8 cellular contexts compared by ENCODE assay signal in genomic region chr14:49977126-49977841, GRCh38.
DNase-seq lines count a peak whose midpoint lies in the region; ATAC-seq, FAIRE-seq and TF ChIP-seq lines count a peak whose summit lies in the region.

No MANE protein-coding gene starts in this region.

- H3K79me2 ChIP-seq in OCI-LY7 (ENCODE audit: insufficient read depth, low read depth, low read length): peaks cover 56% of the 10 kb centered on the region; the same call in 1 of the 2 replicates
- no peaks in the 10 kb centered on the region for H3K79me2 ChIP-seq in GM12878 (ENCODE audit: control insufficient read depth, insufficient read depth, low read length)

- SMC1A ChIA-PET in GM12878 (lab: Charles Lee; ENCODE audit: uncharacterized antibody, unreplicated experiment): interaction anchor here (0.6 to 7.7 kb wide), 13 partner anchors 9 to 110 kb away, joined by 3 to 133 read pairs (median 5); no protein-coding TSS in a partner anchor

- H3K4me1 ChIP-seq in OCI-LY7 (ENCODE audit: insufficient read depth, low read length, poor library complexity, severe bottlenecking) (peaks cover 82% of the 10 kb centered on the region), GM12878 (ENCODE audit: control insufficient read depth, insufficient read depth, low read length) (peaks cover 33% of the 10 kb centered on the region), upper lobe of right lung (peaks cover 29% of the 10 kb centered on the region), left ventricle myocardium inferior (peaks cover 20% of the 10 kb centered on the region)

- in situ Hi-C loops in GM12878 (cut with MboI): no loop called here

- peak overlapping the region; percentile 93 for H3K4me2 ChIP-seq in OCI-LY7 (ENCODE audit: low read length)
- peak overlapping the region; percentile 72 for H3K4me2 ChIP-seq in GM12878 (ENCODE audit: control insufficient read depth, insufficient read depth)

- H3K9me3 ChIP-seq in OCI-LY7 (ENCODE audit: low read length): no peaks in the 10 kb centered on the region
- H3K9me3 ChIP-seq in GM12878 (replicated peaks; ENCODE audit: control insufficient read depth, insufficient read depth, low read length): no peaks in the 10 kb centered on the region
- no peaks in the 10 kb centered on the region for H3K9me3 ChIP-seq in upper lobe of right lung
- H3K9me3 ChIP-seq in left ventricle myocardium inferior (replicated peaks): no peaks in the 10 kb centered on the region

- H3K9me3 Mint-ChIP-seq in chondrocyte (ENCODE audit: low read depth): no peaks in the 10 kb centered on the region

- H3K4me3 Mint-ChIP-seq in chondrocyte (ENCODE audit: unreplicated experiment): no peak overlapping the region

- peaks cover 20% of the 10 kb centered on the region for H3K36me3 ChIP-seq in OCI-LY7 (ENCODE audit: insufficient read depth, low read length)
- no peaks in the 10 kb centered on the region for H3K36me3 ChIP-seq in GM12878 (ENCODE audit: control insufficient read depth in 2 of 2, insufficient read depth in 2 of 2, low read length in 1 of 2)
- no peaks in the 10 kb centered on the region for H3K36me3 ChIP-seq in upper lobe of right lung
- no peaks in the 10 kb centered on the region for H3K36me3 ChIP-seq in left ventricle myocardium inferior

- H4K20me1 ChIP-seq in OCI-LY7 (ENCODE audit: insufficient read depth, low read length): no peaks in the 10 kb centered on the region
- no peaks in the 10 kb centered on the region for H4K20me1 ChIP-seq in GM12878 (ENCODE audit: control insufficient read depth, insufficient read depth)

- RAD21 ChIA-PET in GM12878 (lab: Charles Lee; ENCODE audit: unreplicated experiment): interaction anchor here (0.7 to 3.8 kb wide), 11 partner anchors 13 to 114 kb away, joined by 3 to 27 read pairs (median 4); no protein-coding TSS in a partner anchor

- 7% methylated on average over 5 of the region's 5 CpGs for WGBS in GM12878 (ENCODE audit: insufficient coverage, insufficient replicate concordance, low lambda C conversion rate, missing lambda C conversion rate)

- CTCF ChIA-PET in OCI-LY7 (lab: Charles Lee; ENCODE audit: unreplicated experiment): interaction anchor here (0.9 to 1.9 kb wide), 4 partner anchors 15 to 208 kb away, joined by 3 to 8 read pairs (median 4); no protein-coding TSS in a partner anchor
- CTCF ChIA-PET in GM12878 (lab: Yijun Ruan, JAX): interaction anchor here (0.9 to 2.8 kb wide), 10 partner anchors 9 to 551 kb away, joined by 3 to 10 read pairs (median 4); no protein-coding TSS in a partner anchor
- CTCF ChIA-PET in HEK293T (lab: Yijun Ruan, JAX): no interaction called here

- peak overlapping the region; percentile 93 for H3K27ac ChIP-seq in OCI-LY7 (ENCODE audit: low read depth, low read length, poor library complexity, severe bottlenecking)
- H3K27ac ChIP-seq in GM12878 (ENCODE audit: control insufficient read depth, insufficient read depth): peak overlapping the region; percentile 77
- no peak overlapping the region for H3K27ac ChIP-seq in upper lobe of right lung
- no peak overlapping the region for H3K27ac ChIP-seq in left ventricle myocardium inferior (replicated peaks)

- intact Hi-C loops in OCI-LY7 (cut with micrococcal nuclease; ENCODE audit: unreplicated experiment) (loop anchor here (1.0 to 10.0 kb wide), 3 partner anchors 16 to 382 kb away; partner anchors contain the start of gene LRR1), GM12878 (cut with micrococcal nuclease; ENCODE audit: unreplicated experiment) (no loop called here), upper lobe of right lung (cut with DNase I) (no loop called here), left ventricle myocardium inferior (cut with micrococcal nuclease) (no loop called here)

- peak overlapping the region; percentile 36 for H3K9ac ChIP-seq in GM12878 (ENCODE audit: control insufficient read depth, insufficient read depth, low read length)

- TF ChIP-seq RAD21 in GM12878 (IDR thresholded peaks at IDR 0.05; ENCODE audit: insufficient read depth, low read depth, low read length): 0 out of 2 replicates have a peak, but pooled peaks have one; percentile 7

- no peak for TF ChIP-seq CTCF in OCI-LY7 (conservative IDR thresholded peaks at IDR 0.05; ENCODE audit: low read length)
- TF ChIP-seq CTCF in GM12878 (IDR thresholded peaks at IDR 0.05 in 2 of 3, conservative IDR thresholded peaks at IDR 0.05 in 1 of 3; ENCODE audit: control insufficient read depth in 2 of 3, extremely low read depth in 1 of 3, insufficient read depth in 1 of 3, low read depth in 3 of 3, low read length in 3 of 3): no peak
- TF ChIP-seq CTCF in upper lobe of right lung (IDR thresholded peaks at IDR 0.05): no peak
- no peak for TF ChIP-seq CTCF in chondrocyte (IDR thresholded peaks at IDR 0.05)
- TF ChIP-seq CTCF in left ventricle myocardium inferior (IDR thresholded peaks at IDR 0.05; ENCODE audit: borderline replicate concordance): no peak

- H3K4me3 ChIP-seq in OCI-LY7 (ENCODE audit: low read depth, low read length, poor library complexity, severe bottlenecking): peak overlapping the region; percentile 64
- H3K4me3 ChIP-seq in GM12878: peak overlapping the region; percentile 7; the same call in 1 of the 2 replicates
- H3K4me3 ChIP-seq in upper lobe of right lung: no peak overlapping the region
- no peak overlapping the region for H3K4me3 ChIP-seq in left ventricle myocardium inferior

- H2AFZ ChIP-seq in OCI-LY7 (ENCODE audit: low read length) (peak overlapping the region; percentile 66), GM12878 (ENCODE audit: control insufficient read depth, low read depth, low read length) (peak overlapping the region; percentile 89)

- H3K4me1 Mint-ChIP-seq in chondrocyte (ENCODE audit: low read depth): peaks cover 58% of the 10 kb centered on the region

- ATAC-seq in HG02642 (IDR thresholded peaks at IDR 0.05; ENCODE audit: poor library complexity, unreplicated experiment) (peak; percentile 83), GM12878 (peak; percentile 91), upper lobe of right lung (peak; percentile 44)

- no peaks in the 10 kb centered on the region for H3K9me2 ChIP-seq in OCI-LY7 (ENCODE audit: insufficient read depth, low read length)

- TSS peak; percentile 30 for BruUV-seq in OCI-LY7 (replicated peaks; lab: Mats Ljungman, UMichigan)
- TSS peak; percentile 55 for BruUV-seq in GM12878 (replicated peaks; lab: Mats Ljungman, UMichigan)

- H3K27me3 Mint-ChIP-seq in chondrocyte (ENCODE audit: low read depth): no peaks in the 10 kb centered on the region

- peak; percentile 58 for TF ChIP-seq POLR2A in GM12878 (IDR thresholded peaks at IDR 0.05; ENCODE audit: low read depth, low read length)

- H3K36me3 Mint-ChIP-seq in chondrocyte (ENCODE audit: low read depth): no peaks in the 10 kb centered on the region

- DNase-seq in GM18507 (ENCODE audit: extremely low spot score, insufficient read length, low read depth) (no peak), OCI-LY7 (ENCODE audit: low spot score) (peak; percentile 91), GM12878 (ENCODE audit: low read depth, low spot score) (no peak), upper lobe of right lung (no peak), chondrocyte (ENCODE audit: low spot score) (no peak), HEK293T (ENCODE audit: extremely low spot score) (no peak), left ventricle myocardium inferior (no peak)

- FAIRE-seq in GM18507 (lab: Jason Lieb, UNC): peak; percentile 77
- peak; percentile 93 for FAIRE-seq in GM12878 (lab: Jason Lieb, UNC)

- TF ChIP-seq EP300 in GM12878 (IDR thresholded peaks at IDR 0.05; ENCODE audit: borderline replicate concordance in 1 of 2, control insufficient read depth in 1 of 2, low read depth in 2 of 2, low read length in 2 of 2): no peak

- no peak overlapping the region for H3K27ac Mint-ChIP-seq in chondrocyte (ENCODE audit: unreplicated experiment)

- POLR2A ChIA-PET in OCI-LY7 (lab: Charles Lee) (interaction anchor here (0.6 to 11.5 kb wide), 26 partner anchors 10 to 295 kb away, joined by 3 to 261 read pairs (median 5); partner anchors contain the start of gene ARF6), GM12878 (lab: Charles Lee) (interaction anchor here (0.5 to 7.7 kb wide), 14 partner anchors 12 to 357 kb away, joined by 3 to 119 read pairs (median 4); partner anchors contain the start of gene RPL36AL), HEK293T (lab: Yijun Ruan, JAX) (no interaction called here)

- H3K27me3 ChIP-seq in GM12878 (replicated peaks in 1 of 2; ENCODE audit: control insufficient read depth in 2 of 2, insufficient read depth in 2 of 2, low read length in 1 of 2) (no peaks in the 10 kb centered on the region), upper lobe of right lung (no peaks in the 10 kb centered on the region), left ventricle myocardium inferior (ENCODE audit: low read depth) (no peaks in the 10 kb centered on the region)

TF ChIP-seq in GM12878, 131 proteins besides CTCF, POLR2A, EP300 and RAD21 (continues in another document):
- TF ChIP-seq YBX1 (IDR thresholded peaks at IDR 0.05) (no peak), SMAD5 (IDR thresholded peaks at IDR 0.05; ENCODE audit: low read depth) (no peak), RBBP5 (conservative IDR thresholded peaks at IDR 0.05) (no peak), SMAD1 (IDR thresholded peaks at IDR 0.05; ENCODE audit: low read depth, partially characterized antibody) (no peak), HDAC6 (IDR thresholded peaks at IDR 0.05; ENCODE audit: unreplicated experiment) (no peak), CHD1 (IDR thresholded peaks at IDR 0.05; ENCODE audit: low read depth, low read length) (no peak), TAF1 (IDR thresholded peaks at IDR 0.05; ENCODE audit: borderline replicate concordance, low read depth, low read length) (no peak; the same call in 1 of the 2 replicates), HCFC1 (IDR thresholded peaks at IDR 0.05; ENCODE audit: low read length) (no peak), SREBF2 (IDR thresholded peaks at IDR 0.05; ENCODE audit: low read length) (no peak), RB1 (IDR thresholded peaks at IDR 0.05; ENCODE audit: borderline replicate concordance) (no peak), KAT2A (conservative IDR thresholded peaks at IDR 0.05; ENCODE audit: control insufficient read depth, low read depth, low read length) (no peak)

TF ChIP-seq in HEK293T, 16 proteins besides CTCF, POLR2A, EP300 and RAD21 (continues in another document):
- TF ChIP-seq FOXM1 (IDR thresholded peaks at IDR 0.05; ENCODE audit: borderline replicate concordance): no peak
- TF ChIP-seq ZNF384 (IDR thresholded peaks at IDR 0.05): no peak
- TF ChIP-seq ELF4 (IDR thresholded peaks at IDR 0.05): no peak
- no peak for TF ChIP-seq SUZ12 (IDR thresholded peaks at IDR 0.05)
- no peak for TF ChIP-seq L3MBTL2 (conservative IDR thresholded peaks at IDR 0.05)
- no peak for TF ChIP-seq NFRKB (IDR thresholded peaks at IDR 0.05)
- no peak for TF ChIP-seq FOXA1 (IDR thresholded peaks at IDR 0.05)
- TF ChIP-seq HDGF (IDR thresholded peaks at IDR 0.05; ENCODE audit: borderline replicate concordance): no peak

Comparison
In these comparisons a context has a peak if more than half of its experiments do, and no peak if none do; other contexts are left out.
1. H3K27ac ChIP-seq: peak in OCI-LY7 (single experiment) and GM12878 (single experiment); none in upper lobe of right lung (single experiment) and left ventricle myocardium inferior (single experiment).
2. H3K4me3 ChIP-seq: peak in OCI-LY7 (single experiment) and GM12878 (single experiment); none in upper lobe of right lung (single experiment) and left ventricle myocardium inferior (single experiment).
3. Peak in every context shown above with its lines, with median percentiles within 50 percentile points of each other: ATAC-seq.